ENCODE assay signal across 20 cellular contexts in the genomic region with DNA sequence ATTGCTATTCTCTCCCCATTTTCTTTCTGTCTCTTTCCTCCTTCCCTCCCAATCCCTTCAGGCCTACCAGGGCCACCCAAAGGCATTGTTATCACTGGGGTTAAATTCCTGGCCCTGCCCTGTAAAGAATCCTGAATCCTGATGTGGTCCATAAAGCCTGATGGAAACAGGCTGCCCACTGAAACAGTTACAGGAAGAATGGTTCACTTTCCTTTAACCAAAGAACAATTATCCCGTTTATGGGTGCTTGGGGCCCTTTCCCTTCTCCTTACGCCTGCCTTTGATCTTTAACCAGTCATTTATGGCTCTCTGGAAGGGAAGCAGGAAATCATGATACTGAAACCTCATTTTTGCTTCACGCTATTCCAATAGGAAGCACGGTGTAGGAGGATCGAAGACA.
DNase-seq lines count a peak whose midpoint lies in the region; FAIRE-seq and TF ChIP-seq lines count a peak whose summit lies in the region.
"Had no signal": no experiment of that assay in that cellular context is flagged by ENCODE, and none has a peak within 500 bp of the region (broad histone marks: within the 10 kb centered on the region; RNA-seq: fewer than 3 reads in every experiment).

No MANE protein-coding gene starts in this region.

- peaks cover 25% of the 10 kb centered on the region for H3K27me3 Mint-ChIP-seq in neural crest cell (ENCODE audit: low read depth)

- peaks cover 46% of the 10 kb centered on the region for H3K4me1 Mint-ChIP-seq in neural crest cell

- no peaks in the 10 kb centered on the region for H3K9me3 Mint-ChIP-seq in neural crest cell
- H3K9me3 Mint-ChIP-seq: CD4-positive, alpha-beta T cell had no signal

- no peak overlapping the region for H3K27ac Mint-ChIP-seq in neural crest cell (ENCODE audit: unreplicated experiment)
- H3K27ac Mint-ChIP-seq: CD4-positive, alpha-beta T cell had no signal

- peaks cover 3% of the 10 kb centered on the region for H3K36me3 Mint-ChIP-seq in neural crest cell (ENCODE audit: low read depth)
- H3K36me3 Mint-ChIP-seq: IgD-negative memory B cell had no signal

- no peak for TF ChIP-seq CTCF in neural crest cell (conservative IDR thresholded peaks at IDR 0.05)

- FAIRE-seq in HTR-8/SVneo (lab: Jason Lieb, UNC), result no peak
- FAIRE-seq: GM12891, H54, RCC 7860 had no signal

- peak; percentile 92 for DNase-seq in SW480 (ENCODE audit: low spot score)
- peak; percentile 64 for DNase-seq in islet precursor cell
- no peak for DNase-seq in neural crest cell (ENCODE audit: low read depth, low spot score)
- no peak for DNase-seq in Kasumi-1 (lab: John Stamatoyannopoulos, UW)
- no peak for DNase-seq in SHP77 treated with DMSO at 0.1 percent for 48 hours (lab: John Stamatoyannopoulos, UW)
- no peak for DNase-seq in NOMO-1 (lab: John Stamatoyannopoulos, UW; ENCODE audit: unreplicated experiment in 2 of 2)
- no peak for DNase-seq in HTR-8/SVneo (ENCODE audit: insufficient read length, low spot score)
- DNase-seq: CD4-positive, alpha-beta T cell; COR-L47; DMS 273 treated with DMSO at 0.1 percent for 48 hours; DND-41; NCI-H1417 treated with DMSO at 0.1 percent for 48 hours; NCI-H187; NCI-H446 treated with DMSO at 0.1 percent for 48 hours; NCI-H748 treated with DMSO at 0.1 percent for 48 hours; NK-92 treated with Interleukin-12 subunit alpha and Interleukin-12 subunit beta, amount 100 ng/mL, for 24 hours had no signal

- H3K4me3 Mint-ChIP-seq in neural crest cell, result peak overlapping the region; percentile 3
- H3K4me3 Mint-ChIP-seq: CD4-positive, alpha-beta T cell; IgD-negative memory B cell had no signal

Comparison
In these comparisons a context has a peak if more than half of its experiments do, and no peak if none do; other contexts are left out.
1. DNase-seq: peak in SW480 (single experiment) and islet precursor cell (single experiment); none in neural crest cell (single experiment), Kasumi-1 (0 of 2), SHP77 treated with DMSO at 0.1 percent for 48 hours (single experiment), NOMO-1 (0 of 2) and HTR-8/SVneo (single experiment).